ENCODE assay signal across 25 cellular contexts in the genomic region with DNA sequence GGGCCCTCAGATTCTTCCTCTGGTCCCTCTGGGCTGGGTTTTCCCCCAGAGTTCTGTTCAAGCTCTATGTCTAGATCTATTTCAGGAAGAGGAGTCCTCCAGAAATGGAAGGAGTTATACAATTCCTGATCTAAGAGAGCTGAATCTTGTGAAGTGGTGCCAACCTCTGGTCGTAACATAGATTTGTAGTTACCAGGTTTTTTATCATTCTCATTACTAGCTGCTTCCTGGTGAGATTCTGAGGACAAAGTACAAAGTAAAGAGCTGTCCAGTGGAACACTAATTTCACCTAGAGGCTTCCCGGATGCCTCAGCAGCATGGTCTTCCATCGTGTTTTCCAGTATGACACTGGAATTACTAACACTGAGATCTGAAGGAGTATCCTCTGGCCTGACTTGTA.
"Had no signal": no experiment of that assay in that cellular context is flagged by ENCODE, and none has a peak within 500 bp of the region (broad histone marks: within the 10 kb centered on the region; RNA-seq: fewer than 3 reads in every experiment).

No MANE protein-coding gene starts in this region.

- H3K9me3 ChIP-seq: right atrium auricular region, suprapubic skin, tibial nerve, uterus had no signal

- ATAC-seq: activated CD4-positive, alpha-beta T cell treated with anti-CD3 and anti-CD28 coated beads for 36 hours; activated T-cell treated with anti-CD3 and anti-CD28 coated beads, Interleukin-2, amount 50 U/mL, for 4 hours; naive thymus-derived CD4-positive, alpha-beta T cell had no signal

- H3K4me3 Mint-ChIP-seq: activated B cell treated with CpG ODN at 0.5 μM for 24 hours; activated CD4-positive, alpha-beta T cell treated with anti-CD3 and anti-CD28 coated beads for 36 hours; activated naive CD8-positive, alpha-beta T cell; activated T-cell treated with anti-CD3 and anti-CD28 coated beads, Interleukin-2, amount 50 U/mL, for 4 hours; central memory CD8-positive, alpha-beta T cell; immature natural killer cell; naive thymus-derived CD4-positive, alpha-beta T cell; neural progenitor cell; stimulated activated naive CD8-positive, alpha-beta T cell treated with anti-CD3 and anti-CD28 coated beads, Interleukin-15, Interleukin-2, amounts not matched to agents 100 ng/mL and 50 ng/mL, for 24 hours; T-helper 1 cell treated with Interleukin-12 subunit alpha and Interleukin-12 subunit beta and Interleukin-4 antibody, amounts not matched to agents 30 μg/mL and 1 μg/mL, for 36 hours had no signal

- H3K4me1 Mint-ChIP-seq: activated B cell treated with CpG ODN at 0.5 μM for 24 hours; activated CD4-positive, alpha-beta T cell treated with anti-CD3 and anti-CD28 coated beads for 36 hours; immature natural killer cell; naive thymus-derived CD4-positive, alpha-beta T cell; neural progenitor cell had no signal

- H3K4me1 ChIP-seq: neural progenitor cell, right atrium auricular region, suprapubic skin, uterus had no signal

- H3K27me3 Mint-ChIP-seq: activated B cell treated with CpG ODN at 0.5 μM for 24 hours; activated CD4-positive, alpha-beta T cell treated with anti-CD3 and anti-CD28 coated beads for 36 hours; activated naive CD8-positive, alpha-beta T cell; central memory CD8-positive, alpha-beta T cell; naive thymus-derived CD4-positive, alpha-beta T cell; stimulated activated naive CD8-positive, alpha-beta T cell treated with anti-CD3 and anti-CD28 coated beads, Interleukin-15, Interleukin-2, amounts not matched to agents 100 ng/mL and 50 ng/mL, for 24 hours had no signal

- H2AFZ ChIP-seq: neural progenitor cell had no signal

- H3K9me3 Mint-ChIP-seq: activated B cell treated with CpG ODN at 0.5 μM for 24 hours; activated T-cell treated with anti-CD3 and anti-CD28 coated beads, Interleukin-2, amount 50 U/mL, for 4 hours; activated T-helper 2 cell treated with anti-CD3 and anti-CD28 coated beads, Interferon-gamma antibody, Interleukin-2, Interleukin-4, amounts not matched to agents 10 μg/mL and 5 μg/mL and 100 μg/mL, durations not matched to agents 14 hours and 24 hours and 36 hours; central memory CD8-positive, alpha-beta T cell; immature natural killer cell; naive thymus-derived CD4-positive, alpha-beta T cell; neural progenitor cell; stimulated activated naive CD8-positive, alpha-beta T cell treated with anti-CD3 and anti-CD28 coated beads, Interleukin-15, Interleukin-2, amounts not matched to agents 100 ng/mL and 50 ng/mL, for 24 hours; T-helper 1 cell treated with Interleukin-12 subunit alpha and Interleukin-12 subunit beta and Interleukin-4 antibody, amounts not matched to agents 30 μg/mL and 1 μg/mL, for 36 hours had no signal

- H3K27ac ChIP-seq: neural progenitor cell, right atrium auricular region, suprapubic skin, tibial nerve, uterus had no signal

- H3K27ac Mint-ChIP-seq: activated B cell treated with CpG ODN at 0.5 μM for 24 hours; activated CD4-positive, alpha-beta T cell treated with anti-CD3 and anti-CD28 coated beads for 36 hours; activated naive CD8-positive, alpha-beta T cell; activated T-helper 2 cell treated with anti-CD3 and anti-CD28 coated beads, Interferon-gamma antibody, Interleukin-2, Interleukin-4, amounts not matched to agents 10 μg/mL and 5 μg/mL and 100 μg/mL, durations not matched to agents 14 hours and 24 hours and 36 hours; immature natural killer cell; neural progenitor cell; stimulated activated naive CD8-positive, alpha-beta T cell treated with anti-CD3 and anti-CD28 coated beads, Interleukin-15, Interleukin-2, amounts not matched to agents 100 ng/mL and 50 ng/mL, for 24 hours; T-helper 1 cell treated with Interleukin-12 subunit alpha and Interleukin-12 subunit beta and Interleukin-4 antibody, amounts not matched to agents 30 μg/mL and 1 μg/mL, for 36 hours had no signal

- H3K27me3 ChIP-seq: neural progenitor cell, right atrium auricular region, suprapubic skin, tibial nerve, uterus had no signal

- H3K4me3 ChIP-seq: neural progenitor cell, right atrium auricular region, suprapubic skin, tibial nerve, uterus had no signal

- H3K36me3 ChIP-seq: uterus had no signal

- H3K4me2 ChIP-seq: neural progenitor cell had no signal

- DNase-seq: activated B cell treated with CpG ODN at 0.5 μM for 24 hours; activated CD4-positive, alpha-beta T cell treated with anti-CD3 and anti-CD28 coated beads for 36 hours; activated CD4-positive, alpha-beta T cell treated with anti-CD3 and anti-CD28 coated beads, Interleukin-2, amount 50 U/mL, for 4 hours; activated CD8-positive, alpha-beta memory T cell treated with anti-CD3 and anti-CD28 coated beads for 24 hours; activated CD8-positive, alpha-beta memory T cell treated with anti-CD3 and anti-CD28 coated beads, Interleukin-2, amount 50 U/mL, for 4 hours; activated naive CD4-positive, alpha-beta T cell; activated T-cell treated with anti-CD3 and anti-CD28 coated beads, Interleukin-2, amount 50 U/mL, for 4 hours; erythroblast; foreskin melanocyte; immature natural killer cell; mesenchymal stem cell; naive thymus-derived CD4-positive, alpha-beta T cell; stimulated activated CD4-positive, alpha-beta T cell treated with anti-CD3 and anti-CD28 coated beads, Interleukin-12 subunit alpha, Interleukin-12 subunit beta, amount 100 ng/mL, for 4 hours; stimulated activated CD4-positive, alpha-beta T cell treated with anti-CD3 and anti-CD28 coated beads, Interleukin-1b, Interleukin-23, amount 100 ng/mL, for 48 hours; T1000; uterus had no signal
